Comparison of ENCODE assay signal across 15 cellular contexts in genomic region chr22:39724390-39724789, GRCh38.
A peak's percentile ranks its signal among the peaks of the same experiment; 100 is the strongest.
DNase-seq lines count a peak whose midpoint lies in the region; TF ChIP-seq lines count a peak whose summit lies in the region.
"Had no signal": no experiment of that assay in that cellular context is flagged by ENCODE, and none has a peak within 500 bp of the region (broad histone marks: within the 10 kb centered on the region; RNA-seq: fewer than 3 reads in every experiment).

No MANE protein-coding gene starts in this region.

- no peaks in the 10 kb centered on the region for H4K20me1 ChIP-seq in osteoblast (ENCODE audit: insufficient read depth, low read length)

- H3K27me3 ChIP-seq in osteoblast (ENCODE audit: insufficient read depth, low read length) (peaks cover 7% of the 10 kb centered on the region), dorsolateral prefrontal cortex (peaks cover 0 to 8% (median 0%) of the 10 kb centered on the region in 45 donors)
- H3K27me3 ChIP-seq: ovary had no signal

- no peak overlapping the region for H3K4me2 ChIP-seq in osteoblast (ENCODE audit: insufficient read depth, low read length)

- H3K4me3 ChIP-seq in choroid plexus epithelial cell (ENCODE audit: low read depth, low read length) (no peak overlapping the region), osteoblast (ENCODE audit: insufficient read depth, low read length) (no peak overlapping the region), dorsolateral prefrontal cortex (no peak overlapping the region)
- H3K4me3 ChIP-seq: ovary had no signal

- peak; percentile 21 for DNase-seq in activated CD4-positive, alpha-beta T cell treated with anti-CD3 and anti-CD28 coated beads for 48 hours
- DNase-seq in activated CD4-positive, alpha-beta T cell treated with anti-CD3 and anti-CD28 coated beads, Interleukin-2, amount 50 U/mL, for 4 hours, result no peak
- DNase-seq in NAMALWA (ENCODE audit: low spot score) (peak; percentile 76), choroid plexus epithelial cell (ENCODE audit: low read depth) (peak; percentile 19), osteoblast (ENCODE audit: insufficient read length, low spot score, missing footprints) (peak; percentile 29), dorsolateral prefrontal cortex (no peak), EL (no peak)
- DNase-seq in activated naive CD4-positive, alpha-beta T cell treated with anti-CD3 and anti-CD28 coated beads, Interleukin-2, amount 50 U/mL, for 16 hours, result no peak
- DNase-seq: ACHN; activated CD4-positive, alpha-beta memory T cell treated with anti-CD3 and anti-CD28 coated beads for 36 hours; activated effector memory CD4-positive, alpha-beta T cell treated with Interleukin-2 at 50 U/mL for 16 hours; KG1; NCI-H1436; NCI-H446; ovary had no signal

- H3K9me3 ChIP-seq in osteoblast (ENCODE audit: low read depth, low read length), result no peaks in the 10 kb centered on the region
- H3K9me3 ChIP-seq: ovary had no signal

- intact Hi-C loops in dorsolateral prefrontal cortex (cut with DNase I), result no loop called here

- H3K27ac ChIP-seq in osteoblast (ENCODE audit: low read depth, low read length) (no peak overlapping the region), dorsolateral prefrontal cortex (no peak overlapping the region)
- H3K27ac ChIP-seq: ovary had no signal

- no peaks in the 10 kb centered on the region for H3K36me3 ChIP-seq in osteoblast (ENCODE audit: insufficient read depth, low read length)
- H3K36me3 ChIP-seq: ovary had no signal

- H2AFZ ChIP-seq in osteoblast (ENCODE audit: low read length), result no peak overlapping the region

- TF ChIP-seq CTCF in choroid plexus epithelial cell (conservative IDR thresholded peaks at IDR 0.05; ENCODE audit: low read depth, low read length), result no peak
- no peak for TF ChIP-seq CTCF in osteoblast (IDR thresholded peaks at IDR 0.05; ENCODE audit: extremely low read depth, low read depth, low read length)
- no peak for TF ChIP-seq CTCF in dorsolateral prefrontal cortex (IDR thresholded peaks at IDR 0.05 in 54 of 56, conservative IDR thresholded peaks at IDR 0.05 in 2 of 56; ENCODE audit: low read depth in 1 of 56, partially characterized antibody in 56 of 56)

- H3K4me1 ChIP-seq in osteoblast (ENCODE audit: insufficient read depth, low read length), result no peaks in the 10 kb centered on the region

- H3K79me2 ChIP-seq in osteoblast (ENCODE audit: insufficient read depth, low read length), result no peaks in the 10 kb centered on the region

Comparison
In these comparisons a context has a peak if more than half of its experiments do, and no peak if none do; other contexts are left out.
1. DNase-seq: peak in activated CD4-positive, alpha-beta T cell treated with anti-CD3 and anti-CD28 coated beads for 48 hours (single experiment), NAMALWA (single experiment), choroid plexus epithelial cell (single experiment) and osteoblast (single experiment); none in activated CD4-positive, alpha-beta T cell treated with anti-CD3 and anti-CD28 coated beads, Interleukin-2, amount 50 U/mL, for 4 hours (0 of 2), dorsolateral prefrontal cortex (0 of 10), activated naive CD4-positive, alpha-beta T cell treated with anti-CD3 and anti-CD28 coated beads, Interleukin-2, amount 50 U/mL, for 16 hours (single experiment) and EL (single experiment).